In genomic region chr2:196610796-196611195, GRCh38 we compare ENCODE assay signal across 21 cellular contexts. TPM values are rescaled to one million over a fixed set of nuclear protein-coding genes. Genes with fewer than 3 reads are reported as not detected.
A peak's percentile ranks its signal among the peaks of the same experiment; 100 is the strongest.
DNase-seq lines count a peak whose midpoint lies in the region; ATAC-seq, FAIRE-seq and TF ChIP-seq lines count a peak whose summit lies in the region.
"Had no signal": no experiment of that assay in that cellular context is flagged by ENCODE, and none has a peak within 500 bp of the region (broad histone marks: within the 10 kb centered on the region; RNA-seq: fewer than 3 reads in every experiment).

No MANE protein-coding gene starts in this region.

- H3K4me1 Mint-ChIP-seq in astrocyte (ENCODE audit: low read depth, unreplicated experiment), result peaks cover 2% of the 10 kb centered on the region
- no peaks in the 10 kb centered on the region for H3K4me1 Mint-ChIP-seq in endothelial cell (ENCODE audit: unreplicated experiment)
- H3K4me1 Mint-ChIP-seq: B cell had no signal

- H3K79me1 ChIP-seq in mesendoderm (ENCODE audit: low read length), result no peaks in the 10 kb centered on the region

- no peak overlapping the region for H3K4me2 ChIP-seq in astrocyte (ENCODE audit: low read length)
- H3K4me2 ChIP-seq in mesendoderm (ENCODE audit: low read length), result no peak overlapping the region

- H3K27me3 Mint-ChIP-seq in astrocyte (ENCODE audit: low read depth, unreplicated experiment), result no peaks in the 10 kb centered on the region
- H3K27me3 Mint-ChIP-seq in endothelial cell (ENCODE audit: unreplicated experiment), result no peaks in the 10 kb centered on the region

- H4K8ac ChIP-seq in mesendoderm (ENCODE audit: low read depth, low read length), result no peak overlapping the region

- H2AFZ ChIP-seq in astrocyte (ENCODE audit: low read depth, low read length), result no peak overlapping the region

- H3K27ac Mint-ChIP-seq in astrocyte (ENCODE audit: unreplicated experiment), result no peak overlapping the region
- no peak overlapping the region for H3K27ac Mint-ChIP-seq in endothelial cell (ENCODE audit: unreplicated experiment)
- H3K27ac Mint-ChIP-seq: B cell; CD4-positive, alpha-beta memory T cell; H9 had no signal

- H3K79me2 ChIP-seq in astrocyte (ENCODE audit: insufficient read depth, low read length) (no peaks in the 10 kb centered on the region), mesendoderm (ENCODE audit: control insufficient read depth, insufficient read depth, low read length) (no peaks in the 10 kb centered on the region)

- H3K27ac ChIP-seq in astrocyte (ENCODE audit: low read depth, low read length) (no peak overlapping the region), mesendoderm (ENCODE audit: low read depth, low read length) (no peak overlapping the region), Peyer's patch (no peak overlapping the region)
- H3K27ac ChIP-seq: C4-2B had no signal

- H3K56ac ChIP-seq in mesendoderm (ENCODE audit: low read length), result no peak overlapping the region

- ATAC-seq in HG03097 (IDR thresholded peaks at IDR 0.05; ENCODE audit: low FRiP score, unreplicated experiment), result no peak
- ATAC-seq: HepG2 had no signal

- no peak for FAIRE-seq in astrocyte (lab: Jason Lieb, UNC)
- FAIRE-seq: A204.1, D721Med, GM12892, HepG2, HTR-8/SVneo had no signal

- no peaks in the 10 kb centered on the region for H3K9me3 Mint-ChIP-seq in astrocyte (ENCODE audit: unreplicated experiment)
- no peaks in the 10 kb centered on the region for H3K9me3 Mint-ChIP-seq in endothelial cell (ENCODE audit: unreplicated experiment)
- H3K9me3 Mint-ChIP-seq: H9 had no signal

- no peak overlapping the region for H2BK120ac ChIP-seq in mesendoderm (ENCODE audit: low read depth, low read length)

- no peak overlapping the region for H3K4ac ChIP-seq in mesendoderm (ENCODE audit: low read depth, low read length)

- H3K36me3 ChIP-seq in BE2C (no peaks in the 10 kb centered on the region), astrocyte (ENCODE audit: insufficient read depth, low read length) (no peaks in the 10 kb centered on the region), mesendoderm (ENCODE audit: control insufficient read depth, insufficient read depth, low read length) (no peaks in the 10 kb centered on the region), Peyer's patch (no peaks in the 10 kb centered on the region)

- no peaks in the 10 kb centered on the region for H3K9me3 ChIP-seq in BE2C
- H3K9me3 ChIP-seq in astrocyte (ENCODE audit: insufficient read depth, low read depth, low read length), result no peaks in the 10 kb centered on the region
- no peaks in the 10 kb centered on the region for H3K9me3 ChIP-seq in Peyer's patch

- no peaks in the 10 kb centered on the region for H4K20me1 ChIP-seq in astrocyte (ENCODE audit: insufficient read depth, low read length)

- WGBS in mesendoderm (ENCODE audit: extremely low coverage, insufficient coverage, low lambda C conversion rate), result no CpG with 5 or more reads among the region's 3 CpGs

- H4K5ac ChIP-seq in mesendoderm (ENCODE audit: low read length), result no peak overlapping the region

- H3K23ac ChIP-seq in mesendoderm (ENCODE audit: low read length), result no peak overlapping the region

- DNase-seq in BE2C (peak; percentile 71), RPMI7951 (ENCODE audit: low read depth) (peak; percentile 64), astrocyte (ENCODE audit: low read depth) (peak; percentile 73), mesendoderm (peak; percentile 36), Peyer's patch (no peak), endothelial cell (ENCODE audit: low spot score) (no peak)
- DNase-seq: CD4-positive, alpha-beta memory T cell; COR-L47; DMS153; DMS79 treated with DMSO at 0.1 percent for 48 hours; GDM1; GOT3; H9 had no signal

- H3K18ac ChIP-seq in mesendoderm (ENCODE audit: low read length), result no peak overlapping the region

- peaks cover 16% of the 10 kb centered on the region for H3K4me1 ChIP-seq in BE2C
- no peaks in the 10 kb centered on the region for H3K4me1 ChIP-seq in astrocyte (ENCODE audit: insufficient read depth, low read length)
- no peaks in the 10 kb centered on the region for H3K4me1 ChIP-seq in mesendoderm (ENCODE audit: control insufficient read depth, low read depth, low read length)
- no peaks in the 10 kb centered on the region for H3K4me1 ChIP-seq in Peyer's patch

- H3K36me3 Mint-ChIP-seq in astrocyte (ENCODE audit: low read depth, unreplicated experiment) (no peaks in the 10 kb centered on the region), endothelial cell (ENCODE audit: low read depth, unreplicated experiment) (no peaks in the 10 kb centered on the region)
- H3K36me3 Mint-ChIP-seq: CD4-positive, alpha-beta memory T cell had no signal

- TF ChIP-seq CTCF in BE2C (IDR thresholded peaks at IDR 0.05; ENCODE audit: low read depth, low read length) (0 out of 2 replicates have a peak, but pooled peaks have one; percentile 4), astrocyte (IDR thresholded peaks at IDR 0.05; ENCODE audit: insufficient read depth, low read depth, low read length) (no peak), Peyer's patch (IDR thresholded peaks at IDR 0.05) (no peak), endothelial cell (IDR thresholded peaks at IDR 0.05; ENCODE audit: unreplicated experiment) (no peak)

- H3K4me3 Mint-ChIP-seq in astrocyte (ENCODE audit: unreplicated experiment) (no peak overlapping the region), endothelial cell (ENCODE audit: unreplicated experiment) (no peak overlapping the region)
- H3K4me3 Mint-ChIP-seq: B cell; CD4-positive, alpha-beta memory T cell; H9 had no signal

- H3K27me3 ChIP-seq in BE2C (no peaks in the 10 kb centered on the region), astrocyte (ENCODE audit: insufficient read depth, low read length) (no peaks in the 10 kb centered on the region), mesendoderm (ENCODE audit: insufficient read depth, low read length, poor library complexity) (no peaks in the 10 kb centered on the region), Peyer's patch (no peaks in the 10 kb centered on the region)

- H3K9ac ChIP-seq in astrocyte (ENCODE audit: low read length) (no peak overlapping the region), mesendoderm (ENCODE audit: low read length) (no peak overlapping the region)

- H2BK15ac ChIP-seq in mesendoderm (replicated peaks; ENCODE audit: low read depth), result no peak overlapping the region

- no peak for TF ChIP-seq POLR2A in Peyer's patch (IDR thresholded peaks at IDR 0.05)

- no peak overlapping the region for H2AK5ac ChIP-seq in mesendoderm (ENCODE audit: low read length)

- no peak overlapping the region for H3K4me3 ChIP-seq in BE2C (ENCODE audit: low read depth, low read length)
- no peak overlapping the region for H3K4me3 ChIP-seq in astrocyte (ENCODE audit: insufficient read depth, low read depth, low read length)
- H3K4me3 ChIP-seq in mesendoderm (ENCODE audit: low read length), result no peak overlapping the region
- no peak overlapping the region for H3K4me3 ChIP-seq in Peyer's patch

- no peak overlapping the region for H2BK5ac ChIP-seq in mesendoderm (ENCODE audit: low read length)

RNA-seq across cellular contexts. Expression of gene HECW2, which starts 17.4 kb away (rescaled TPM):
- polyA plus RNA-seq in BE2C (2012; ENCODE audit: insufficient read depth, insufficient read length, low read depth), result 2.0 TPM
- total RNA-seq in RPMI7951 (2014; rRNA removed; shearing (Covaris generic)), result 9.7 and 11.4 TPM in 2 replicates
- total RNA-seq in astrocyte (8.9 and 10.1 TPM in 2 replicates), Peyer's patch (10 to 100 TPM in 1 of 4 donors, 1 to 10 TPM in 3; 1.7 to 32.2 (median 1.9) TPM), endothelial cell (ENCODE audit: unreplicated experiment) (38.3 TPM)
- 1.5 TPM for polyA plus RNA-seq in mesendoderm (2013, experiment 1 of 2)
- polyA plus RNA-seq in mesendoderm (2013, experiment 2 of 2), result 1.7 TPM
- polyA plus RNA-seq: HepG2 had no signal

RNA-seq across cellular contexts. Expression of gene CCDC150, which starts 28.7 kb away (rescaled TPM):
- 5.1 TPM for polyA plus RNA-seq in BE2C (2012; ENCODE audit: insufficient read depth, insufficient read length, low read depth)
- total RNA-seq in RPMI7951 (2014; rRNA removed; shearing (Covaris generic)), result 11.7 and 13.6 TPM in 2 replicates
- 2.2 and 4.4 TPM in 2 replicates for total RNA-seq in astrocyte
- 18.4 TPM for polyA plus RNA-seq in mesendoderm (2013, experiment 1 of 2)
- 17.4 TPM for polyA plus RNA-seq in mesendoderm (2013, experiment 2 of 2)
- total RNA-seq in Peyer's patch, result 10 to 100 TPM in 3 of 4 donors, 1 to 10 TPM in 1; 3.9 to 69.3 (median 13.6) TPM
- 12.4 TPM for total RNA-seq in endothelial cell (ENCODE audit: unreplicated experiment)
- polyA plus RNA-seq: CD4-positive, alpha-beta memory T cell had no signal

Comparison
In these comparisons a context has a peak if more than half of its experiments do, and no peak if none do; other contexts are left out.
1. DNase-seq: peak in BE2C (single experiment), RPMI7951 (single experiment), astrocyte (single experiment) and mesendoderm (single experiment); none in Peyer's patch (0 of 3) and endothelial cell (single experiment).